Comparison of ENCODE assay signal across 26 cellular contexts in the genomic region with DNA sequence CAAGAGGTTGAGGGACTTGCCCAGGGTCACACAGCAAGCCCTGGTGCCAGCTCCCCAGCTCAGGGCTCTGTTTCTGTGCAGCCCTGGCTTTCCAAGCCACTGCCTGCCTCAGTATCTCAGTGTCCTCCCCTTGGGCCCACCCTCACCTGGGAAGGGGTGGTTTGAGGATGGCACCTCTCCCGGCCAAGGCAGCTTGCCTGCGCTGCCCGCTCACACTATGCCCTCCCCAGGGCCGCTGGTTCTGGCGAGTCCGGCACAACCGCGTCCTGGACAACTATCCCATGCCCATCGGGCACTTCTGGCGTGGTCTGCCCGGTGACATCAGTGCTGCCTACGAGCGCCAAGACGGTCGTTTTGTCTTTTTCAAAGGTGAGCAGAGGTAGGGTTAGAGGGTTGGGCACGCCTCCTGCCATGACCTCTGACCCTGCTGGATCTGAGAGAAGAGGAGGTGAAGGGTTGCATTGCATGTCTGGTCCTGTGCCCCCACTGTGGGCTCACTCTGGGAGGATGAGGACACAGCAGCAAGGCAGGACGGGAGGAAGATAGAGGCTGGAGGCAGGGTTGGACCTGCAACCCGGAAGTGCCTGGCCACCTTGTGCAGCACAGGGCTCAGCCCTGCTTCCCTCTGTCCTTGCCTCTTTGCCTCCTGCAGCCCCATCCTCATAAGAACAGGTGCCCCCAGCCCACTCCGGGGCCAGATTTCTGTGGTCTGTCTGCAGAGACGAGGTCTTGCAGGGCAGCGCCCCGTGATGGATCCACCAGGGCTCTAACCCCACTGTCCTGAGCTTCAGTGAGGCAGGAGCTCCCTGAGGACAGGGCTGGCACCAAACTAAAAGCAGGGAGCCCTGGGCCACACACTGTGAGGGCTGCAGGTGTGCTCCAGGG.
"Had no signal": no experiment of that assay in that cellular context is flagged by ENCODE, and none has a peak within 500 bp of the region (broad histone marks: within the 10 kb centered on the region; RNA-seq: fewer than 3 reads in every experiment).

No MANE protein-coding gene starts in this region.

- H3K4me3 ChIP-seq: ascending aorta, body of pancreas had no signal

- H3K27ac ChIP-seq: ascending aorta, body of pancreas, KMS-11, VCaP had no signal

- H3K9me3 ChIP-seq: ascending aorta, body of pancreas had no signal

- H3K9ac ChIP-seq: KMS-11 had no signal

- FAIRE-seq: bronchial epithelial cell, RCC 7860 had no signal

- ATAC-seq: activated naive CD4-positive, alpha-beta T cell treated with anti-CD3 and anti-CD28 coated beads, Interleukin-2, amount 50 U/mL, for 72 hours; activated naive CD8-positive, alpha-beta T cell treated with anti-CD3 and anti-CD28 coated beads, Interleukin-2, amount 50 U/mL, for 24 hours; activated T-cell treated with anti-CD3 and anti-CD28 coated beads, Interleukin-2, amount 50 U/mL, for 4 hours; body of pancreas; PC-3 had no signal

- DNase-seq: activated CD4-positive, alpha-beta memory T cell treated with anti-CD3 and anti-CD28 coated beads for 36 hours; activated CD4-positive, alpha-beta T cell treated with anti-CD3 and anti-CD28 coated beads, Interleukin-2, amount 10 ng/mL, durations not matched to agents 7 days and 5 days; activated CD4-positive, CD25-positive, alpha-beta regulatory T cell; activated CD8-positive, alpha-beta memory T cell treated with anti-CD3 and anti-CD28 coated beads for 24 hours; activated effector memory CD4-positive, alpha-beta T cell treated with anti-CD3 and anti-CD28 coated beads, Interleukin-2, amount 50 U/mL, for 16 hours; activated naive CD4-positive, alpha-beta T cell treated with Interleukin-2 at 50 U/mL for 16 hours; activated naive CD8-positive, alpha-beta T cell treated with anti-CD3 and anti-CD28 coated beads, Interleukin-2, amount 50 U/mL, for 24 hours; activated T-cell treated with anti-CD3 and anti-CD28 coated beads, Interleukin-2, amount 50 U/mL, for 4 hours; amniotic stem cell; body of pancreas; NCI-H1092; NCI-H1417; NCI-H1930; NCI-H2171 treated with DMSO at 0.1 percent for 48 hours; NCI-H226; NCI-H526; NCI-H82; PC-3; SIG-M5; T-helper 1 cell had no signal

- H3K36me3 ChIP-seq: ascending aorta had no signal

- H3K4me1 ChIP-seq: ascending aorta had no signal

- H3K4me2 ChIP-seq: KMS-11 had no signal

- H3K27me3 ChIP-seq: ascending aorta, body of pancreas had no signal
